9 cellular contexts compared by ENCODE assay signal in genomic region chr15:52558196-52558595, GRCh38. TPM values are rescaled to one million over a fixed set of nuclear protein-coding genes. Genes with fewer than 3 reads are reported as not detected.
DNase-seq lines count a peak whose midpoint lies in the region; ATAC-seq and TF ChIP-seq lines count a peak whose summit lies in the region.
"Had no signal": no experiment of that assay in that cellular context is flagged by ENCODE, and none has a peak within 500 bp of the region (broad histone marks: within the 10 kb centered on the region; RNA-seq: fewer than 3 reads in every experiment).

No MANE protein-coding gene starts in this region.

- peak overlapping the region; percentile 97 for H3K27ac Mint-ChIP-seq in activated CD4-positive, alpha-beta memory T cell treated with anti-CD3 and anti-CD28 coated beads for 36 hours
- peak overlapping the region; percentile 85 for H3K27ac Mint-ChIP-seq in stimulated activated naive CD8-positive, alpha-beta T cell treated with anti-CD3 and anti-CD28 coated beads, Interleukin-15, Interleukin-2, amounts not matched to agents 100 ng/mL and 50 ng/mL, for 24 hours

- peak; percentile 81 for ATAC-seq in HG03354 (IDR thresholded peaks at IDR 0.05; ENCODE audit: poor library complexity, severe bottlenecking, unreplicated experiment)
- peak; percentile 99 for ATAC-seq in foreskin keratinocyte

- TF ChIP-seq CTCF in foreskin keratinocyte (conservative IDR thresholded peaks at IDR 0.05), result no peak

- POLR2A ChIA-PET in activated CD4-positive, alpha-beta memory T cell treated with anti-CD3 and anti-CD28 coated beads for 36 hours (lab: Charles Lee), result interaction anchor here (0.9 to 2.8 kb wide), 12 partner anchors 8 to 379 kb away, joined by 3 to 13 read pairs (median 6); partner anchors contain the start of genes ARPP19, ATOSA and MYO5A

- peak overlapping the region; percentile 37 for H3K4me3 Mint-ChIP-seq in activated CD4-positive, alpha-beta memory T cell treated with anti-CD3 and anti-CD28 coated beads for 36 hours
- H3K4me3 Mint-ChIP-seq in stimulated activated naive CD8-positive, alpha-beta T cell treated with anti-CD3 and anti-CD28 coated beads, Interleukin-15, Interleukin-2, amounts not matched to agents 100 ng/mL and 50 ng/mL, for 24 hours, result peak overlapping the region; percentile 53

- DNase-seq in activated T-cell treated with anti-CD3 and anti-CD28 coated beads for 24 hours (ENCODE audit: low read depth) (peak; percentile 53), foreskin keratinocyte (peak; percentile 87 to 96), AML-193 (lab: John Stamatoyannopoulos, UW) (no peak)
- no peak for DNase-seq in activated T-cell treated with anti-CD3 and anti-CD28 coated beads, Interleukin-2, amount 50 U/mL, for 1 hour
- DNase-seq in activated CD4-positive, alpha-beta memory T cell treated with anti-CD3 and anti-CD28 coated beads for 36 hours, result peak; percentile 84
- DNase-seq in effector CD8-positive, alpha-beta T cell (lab: John Stamatoyannopoulos, UW), result no peak

- H3K27me3 Mint-ChIP-seq in activated CD4-positive, alpha-beta memory T cell treated with anti-CD3 and anti-CD28 coated beads for 36 hours, result no peaks in the 10 kb centered on the region
- H3K27me3 Mint-ChIP-seq in stimulated activated naive CD8-positive, alpha-beta T cell treated with anti-CD3 and anti-CD28 coated beads, Interleukin-15, Interleukin-2, amounts not matched to agents 100 ng/mL and 50 ng/mL, for 24 hours, result no peaks in the 10 kb centered on the region

- H3K4me1 ChIP-seq in foreskin keratinocyte, result peaks cover 44% of the 10 kb centered on the region

- peak overlapping the region; percentile 77 for H3K27ac ChIP-seq in foreskin keratinocyte
- H3K27ac ChIP-seq: BLaER1 had no signal

- intact Hi-C loops in activated CD4-positive, alpha-beta memory T cell treated with anti-CD3 and anti-CD28 coated beads for 36 hours (cut with micrococcal nuclease), result loop anchor here (1.0 to 5.0 kb wide), 5 partner anchors 29 to 1651 kb away; partner anchors contain the start of gene AP4E1

- H3K4me1 Mint-ChIP-seq in activated CD4-positive, alpha-beta memory T cell treated with anti-CD3 and anti-CD28 coated beads for 36 hours (ENCODE audit: low read depth), result peaks cover 72% of the 10 kb centered on the region
- peaks cover 57% of the 10 kb centered on the region for H3K4me1 Mint-ChIP-seq in stimulated activated naive CD8-positive, alpha-beta T cell treated with anti-CD3 and anti-CD28 coated beads, Interleukin-15, Interleukin-2, amounts not matched to agents 100 ng/mL and 50 ng/mL, for 24 hours (ENCODE audit: low read depth)

- CTCF ChIA-PET in activated CD4-positive, alpha-beta memory T cell treated with anti-CD3 and anti-CD28 coated beads for 36 hours (lab: Charles Lee), result interaction anchor here (0.8 to 3.9 kb wide), 8 partner anchors 9 to 296 kb away, joined by 3 to 19 read pairs (median 4); partner anchors contain the start of gene MYO5A

- H3K36me3 Mint-ChIP-seq in activated CD4-positive, alpha-beta memory T cell treated with anti-CD3 and anti-CD28 coated beads for 36 hours, result peaks cover 25% of the 10 kb centered on the region
- H3K36me3 Mint-ChIP-seq in stimulated activated naive CD8-positive, alpha-beta T cell treated with anti-CD3 and anti-CD28 coated beads, Interleukin-15, Interleukin-2, amounts not matched to agents 100 ng/mL and 50 ng/mL, for 24 hours (ENCODE audit: low read depth), result peaks cover 68% of the 10 kb centered on the region

- H3K9me3 Mint-ChIP-seq in activated CD4-positive, alpha-beta memory T cell treated with anti-CD3 and anti-CD28 coated beads for 36 hours, result no peaks in the 10 kb centered on the region
- H3K9me3 Mint-ChIP-seq in stimulated activated naive CD8-positive, alpha-beta T cell treated with anti-CD3 and anti-CD28 coated beads, Interleukin-15, Interleukin-2, amounts not matched to agents 100 ng/mL and 50 ng/mL, for 24 hours, result no peaks in the 10 kb centered on the region

- no peaks in the 10 kb centered on the region for H3K27me3 ChIP-seq in foreskin keratinocyte
- H3K27me3 ChIP-seq: BLaER1 had no signal

RNA-seq across cellular contexts. Expression of gene ARPP19, which starts 10.6 kb away (rescaled TPM):
- total RNA-seq in activated CD4-positive, alpha-beta memory T cell treated with anti-CD3 and anti-CD28 coated beads for 36 hours, result 100 to 1,000 TPM; 172 to 183 TPM
- total RNA-seq in foreskin keratinocyte, result 117 and 120 TPM in 2 replicates
- 37.2 and 43.6 TPM in 2 replicates for polyA plus RNA-seq in foreskin keratinocyte

RNA-seq across cellular contexts. Expression of gene MYO5A, which starts 29.5 kb away (rescaled TPM):
- 10 to 100 TPM; 32.4 to 37.8 TPM for total RNA-seq in activated CD4-positive, alpha-beta memory T cell treated with anti-CD3 and anti-CD28 coated beads for 36 hours
- 42.9 and 51.4 TPM in 2 replicates for total RNA-seq in foreskin keratinocyte
- 7.5 and 7.7 TPM in 2 replicates for polyA plus RNA-seq in foreskin keratinocyte

Comparison
In these comparisons a context has a peak if more than half of its experiments do, and no peak if none do; other contexts are left out.
1. DNase-seq: peak in activated T-cell treated with anti-CD3 and anti-CD28 coated beads for 24 hours (single experiment), activated CD4-positive, alpha-beta memory T cell treated with anti-CD3 and anti-CD28 coated beads for 36 hours (single experiment) and foreskin keratinocyte (2 of 2); none in activated T-cell treated with anti-CD3 and anti-CD28 coated beads, Interleukin-2, amount 50 U/mL, for 1 hour (single experiment), effector CD8-positive, alpha-beta T cell (single experiment) and AML-193 (0 of 2).